ENCODE assay signal across 18 cellular contexts in genomic region chr6:157551041-157551832, GRCh38.
A peak's percentile ranks its signal among the peaks of the same experiment; 100 is the strongest.
DNase-seq lines count a peak whose midpoint lies in the region; ATAC-seq, FAIRE-seq and TF ChIP-seq lines count a peak whose summit lies in the region.
"Had no signal": no experiment of that assay in that cellular context is flagged by ENCODE, and none has a peak within 500 bp of the region (broad histone marks: within the 10 kb centered on the region; RNA-seq: fewer than 3 reads in every experiment).

No MANE protein-coding gene starts in this region.

- 83% methylated on average over 5 of the region's 6 CpGs for WGBS in right lobe of liver (ENCODE audit: insufficient coverage, low coverage, low lambda C conversion rate, missing lambda C conversion rate)

- TF ChIP-seq RAD21 in HCT116 (IDR thresholded peaks at IDR 0.05; ENCODE audit: low read depth), result no peak

- CTCF ChIA-PET in CD4-positive, alpha-beta memory T cell (lab: Charles Lee; ENCODE audit: partially characterized antibody), result interaction anchor here (0.6 kb wide), 1 partner anchor 18 kb away, joined by 3 read pairs; no protein-coding TSS in a partner anchor
- CTCF ChIA-PET in HCT116 (lab: Charles Lee), result no interaction called here

- 0 out of 2 replicates have a peak overlapping the region, but pooled peaks have one; percentile 2 for H3K9ac ChIP-seq in HCT116 (ENCODE audit: low read length)

- H3K4me1 ChIP-seq in CD4-positive, alpha-beta memory T cell (ENCODE audit: insufficient read depth, low read length), result peaks cover 19% of the 10 kb centered on the region
- H3K4me1 ChIP-seq in HCT116 (ENCODE audit: control insufficient read depth in 1 of 2, insufficient read depth in 2 of 2, low read length in 2 of 2), result peaks cover 0 to 24% of the 10 kb centered on the region in 2 experiments; a peak in 2 of 4 replicates
- peaks cover 0 to 3% (median under 1%) of the 10 kb centered on the region in 4 donors for H3K4me1 ChIP-seq in right lobe of liver
- H3K4me1 ChIP-seq: BE2C, right atrium auricular region had no signal

- intact Hi-C loops in CD4-positive, alpha-beta memory T cell (cut with micrococcal nuclease), result no loop called here
- intact Hi-C loops in HCT116 (cut with micrococcal nuclease), result no loop called here
- intact Hi-C loops in right lobe of liver (cut with DNase I), result no loop called here

- TF ChIP-seq POLR2A in HCT116 (IDR thresholded peaks at IDR 0.05; ENCODE audit: borderline replicate concordance, extremely low read depth, insufficient read depth, insufficient read length) (no peak), right lobe of liver (IDR thresholded peaks at IDR 0.05) (no peak)

- no peaks in the 10 kb centered on the region for H3K9me3 Mint-ChIP-seq in CD4-positive, alpha-beta memory T cell

- RAD21 ChIA-PET in HCT116 (lab: Charles Lee; ENCODE audit: low non-redundant PET in 1 of 2, low total read pairs in 2 of 2, uncharacterized antibody in 2 of 2, unreplicated experiment in 2 of 2), result no interaction called here

- TF ChIP-seq CTCF in HCT116 (IDR thresholded peaks at IDR 0.05 in 2 of 3, conservative IDR thresholded peaks at IDR 0.05 in 1 of 3; ENCODE audit: borderline replicate concordance in 1 of 3, insufficient read depth in 1 of 3, low read depth in 2 of 3, low read length in 2 of 3), result no peak
- TF ChIP-seq CTCF in bronchial epithelial cell (IDR thresholded peaks at IDR 0.05; ENCODE audit: insufficient read depth, low read length, severe bottlenecking), result no peak
- no peak for TF ChIP-seq CTCF in right lobe of liver (IDR thresholded peaks at IDR 0.05)

- H3K9me3 ChIP-seq in CD4-positive, alpha-beta memory T cell (ENCODE audit: control insufficient read depth in 1 of 2, low read length in 2 of 2), result no peaks in the 10 kb centered on the region
- H3K9me3 ChIP-seq in HCT116 (ENCODE audit: control insufficient read depth in 1 of 2, insufficient read depth in 1 of 2, low read depth in 1 of 2, low read length in 2 of 2) (no peaks in the 10 kb centered on the region), right lobe of liver (no peaks in the 10 kb centered on the region)
- H3K9me3 ChIP-seq: BE2C, right atrium auricular region had no signal

- no peaks in the 10 kb centered on the region for H3K27me3 Mint-ChIP-seq in CD4-positive, alpha-beta memory T cell

- H2AFZ ChIP-seq in HCT116 (ENCODE audit: low read depth, low read length, poor library complexity, severe bottlenecking), result no peak overlapping the region

- peak overlapping the region in 1 of 8 donors; percentile 49 for H3K4me3 Mint-ChIP-seq in CD4-positive, alpha-beta memory T cell

- no peaks in the 10 kb centered on the region for H3K36me3 ChIP-seq in CD4-positive, alpha-beta memory T cell (ENCODE audit: insufficient read depth, low read length)
- no peaks in the 10 kb centered on the region for H3K36me3 ChIP-seq in HCT116 (ENCODE audit: control insufficient read depth in 1 of 2, insufficient read depth in 2 of 2, low read length in 2 of 2)
- no peaks in the 10 kb centered on the region for H3K36me3 ChIP-seq in bronchial epithelial cell (ENCODE audit: control insufficient read depth, insufficient read depth, low read length)
- H3K36me3 ChIP-seq in right lobe of liver, result no peaks in the 10 kb centered on the region
- H3K36me3 ChIP-seq: BE2C, brain microvascular endothelial cell, right atrium auricular region had no signal

- peak overlapping the region; percentile 50 for H3K4me2 ChIP-seq in HCT116 (ENCODE audit: low read length)

- no TSS peak for BruUV-seq in HCT116 (replicated peaks; lab: Mats Ljungman, UMichigan)

- no peaks in the 10 kb centered on the region for H3K36me3 Mint-ChIP-seq in CD4-positive, alpha-beta memory T cell

- peaks cover 9 to 24% (median 17%) of the 10 kb centered on the region in 4 donors for H3K4me1 Mint-ChIP-seq in CD4-positive, alpha-beta memory T cell

- H3K79me2 ChIP-seq in HCT116 (ENCODE audit: insufficient read depth, low read length), result no peaks in the 10 kb centered on the region

- H3K4me3 ChIP-seq in CD4-positive, alpha-beta memory T cell (ENCODE audit: low read length in 2 of 2), result no peak overlapping the region
- H3K4me3 ChIP-seq in HCT116 (replicated peaks in 1 of 2; ENCODE audit: low read depth in 1 of 2, low read length in 2 of 2), result no peak overlapping the region
- H3K4me3 ChIP-seq in bronchial epithelial cell (ENCODE audit: low read depth, low read length), result no peak overlapping the region
- H3K4me3 ChIP-seq in right lobe of liver, result no peak overlapping the region
- H3K4me3 ChIP-seq: right atrium auricular region had no signal

- H3K9me2 ChIP-seq in HCT116 (ENCODE audit: insufficient read depth), result no peaks in the 10 kb centered on the region

- H3K27ac Mint-ChIP-seq in CD4-positive, alpha-beta memory T cell, result peak overlapping the region in 4 of 7 donors; percentile 70 to 89 (median 80)

- POLR2A ChIA-PET in CD4-positive, alpha-beta memory T cell (lab: Charles Lee; ENCODE audit: partially characterized antibody), result interaction anchor here (0.7 to 1.0 kb wide), 2 partner anchors 10 to 20 kb away, joined by 3 read pairs; no protein-coding TSS in a partner anchor
- POLR2A ChIA-PET in HCT116 (lab: Charles Lee), result no interaction called here

- FAIRE-seq in bronchial epithelial cell (lab: Jason Lieb, UNC), result no peak
- FAIRE-seq: endometrium, GM12892 had no signal

- DNase-seq in CD4-positive, alpha-beta memory T cell, result no peak
- DNase-seq in HCT116 (ENCODE audit: low read depth, low spot score), result peak; percentile 22
- DNase-seq in bronchial epithelial cell (ENCODE audit: low read depth), result peak; percentile 83
- peak; percentile 49 for DNase-seq in mesenteric fat pad (ENCODE audit: low spot score)
- DNase-seq in AG08396 (ENCODE audit: low spot score), result no peak
- DNase-seq in right lobe of liver, result no peak
- DNase-seq: activated CD4-positive, alpha-beta T cell treated with anti-CD3 and anti-CD28 coated beads for 4 hours; BE2C; brain microvascular endothelial cell; DND-41; kidney glomerular epithelial cell; NCI-H1930; NCI-H774 had no signal

- peak; percentile 54 for ATAC-seq in HCT116
- no peak for ATAC-seq in GM21360 (IDR thresholded peaks at IDR 0.05; ENCODE audit: unreplicated experiment)
- ATAC-seq in right lobe of liver, result no peak
- no peak for ATAC-seq in GM18498 (IDR thresholded peaks at IDR 0.05; ENCODE audit: unreplicated experiment)

- no peak overlapping the region for H3K27ac ChIP-seq in CD4-positive, alpha-beta memory T cell (ENCODE audit: low read depth, low read length)
- H3K27ac ChIP-seq in HCT116 (ENCODE audit: low read depth, low read length) (no peak overlapping the region), right lobe of liver (no peak overlapping the region)
- H3K27ac ChIP-seq: brain microvascular endothelial cell, right atrium auricular region had no signal

- H3K27me3 ChIP-seq in CD4-positive, alpha-beta memory T cell (ENCODE audit: insufficient read depth, low read length), result no peaks in the 10 kb centered on the region
- H3K27me3 ChIP-seq in HCT116 (ENCODE audit: insufficient read depth, low read length) (no peaks in the 10 kb centered on the region), bronchial epithelial cell (ENCODE audit: control insufficient read depth, insufficient read depth, low read length) (peaks cover 1% of the 10 kb centered on the region), right lobe of liver (no peaks in the 10 kb centered on the region)
- H3K27me3 ChIP-seq: BE2C, brain microvascular endothelial cell, right atrium auricular region had no signal

- no peaks in the 10 kb centered on the region for H4K20me1 ChIP-seq in HCT116 (ENCODE audit: insufficient read depth)

TF ChIP-seq in HCT116, 20 proteins besides CTCF, POLR2A, EP300 and RAD21:
- TF ChIP-seq CEBPB (IDR thresholded peaks at IDR 0.05; ENCODE audit: low read depth) (0 out of 2 replicates have a peak, but pooled peaks have one; percentile 30), ZNF274 (IDR thresholded peaks at IDR 0.05; ENCODE audit: low read depth, low read length) (no peak), FOSL1 (IDR thresholded peaks at IDR 0.05; ENCODE audit: low read depth) (peak; percentile 63), SP1 (IDR thresholded peaks at IDR 0.05; ENCODE audit: low read depth) (peak; percentile 43; the same call in 1 of the 2 replicates), JUND (IDR thresholded peaks at IDR 0.05) (peak; percentile 66; the same call in 1 of the 2 replicates)

Comparison
In these comparisons a context has a peak if more than half of its experiments do, and no peak if none do; other contexts are left out.
1. DNase-seq: peak in HCT116 (single experiment), bronchial epithelial cell (single experiment) and mesenteric fat pad (single experiment); none in CD4-positive, alpha-beta memory T cell (0 of 5), AG08396 (single experiment) and right lobe of liver (0 of 3).